Comparison of ENCODE assay signal across 8 cellular contexts in the genomic region with DNA sequence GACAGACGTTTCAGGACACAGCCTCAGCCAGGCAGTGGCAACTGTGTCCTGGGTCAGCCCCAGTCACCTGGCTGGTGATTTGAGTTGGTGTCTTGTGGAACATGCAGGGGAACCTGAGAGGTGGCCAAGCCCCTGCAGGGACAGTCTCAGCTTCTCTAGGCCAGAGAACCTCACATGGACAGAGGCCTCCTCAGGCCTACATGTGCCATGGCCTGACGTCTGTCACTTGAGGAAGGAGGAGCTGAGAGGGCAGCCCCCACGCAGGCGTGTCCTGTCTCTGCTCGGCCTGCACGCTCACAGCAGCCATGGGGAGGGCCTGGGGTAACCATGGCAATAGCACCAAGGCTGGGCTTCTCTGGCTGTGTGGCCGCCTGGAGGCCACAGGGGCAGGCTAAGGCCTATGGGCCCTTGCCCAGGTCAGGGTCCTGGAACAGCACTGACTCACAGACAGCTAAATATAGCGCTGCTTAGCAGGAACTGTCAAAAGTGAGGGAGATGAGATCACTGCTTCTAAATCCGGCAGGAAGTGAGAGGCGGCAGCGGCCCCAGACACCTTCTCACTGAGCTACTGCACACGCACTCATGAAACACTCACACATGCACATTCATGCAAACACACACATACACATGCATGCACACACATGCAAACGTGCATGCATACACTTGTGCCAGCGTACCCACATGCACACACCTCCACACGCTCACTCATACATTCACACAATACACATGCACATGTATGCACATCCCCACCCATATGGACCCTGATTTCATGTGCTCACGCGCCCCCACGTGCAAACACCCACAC. TPM values are rescaled to one million over a fixed set of nuclear protein-coding genes. Genes with fewer than 3 reads are reported as not detected.
DNase-seq lines count a peak whose midpoint lies in the region; ATAC-seq lines count a peak whose summit lies in the region.

No MANE protein-coding gene starts in this region.

- H3K27me3 Mint-ChIP-seq in activated CD4-positive, alpha-beta T cell treated with anti-CD3 and anti-CD28 coated beads, Interleukin-2, amount 10 ng/mL, durations not matched to agents 7 days and 5 days = no peaks in the 10 kb centered on the region
- H3K27me3 Mint-ChIP-seq in dendritic cell treated with granulocyte-macrophage colony-stimulating factor and Interleukin-4, amounts not matched to agents 40 ng/mL and 50 ng/mL, for 4 days = peaks cover 3% of the 10 kb centered on the region

- peak overlapping the region in 1 of 2 experiments; percentile 42 for H3K4me3 ChIP-seq in mesenchymal stem cell (ENCODE audit: insufficient read depth in 1 of 2, low read depth in 1 of 2, low read length in 2 of 2)

- H2BK15ac ChIP-seq in mesenchymal stem cell (ENCODE audit: low read depth, poor library complexity, severe bottlenecking) = peak overlapping the region; percentile 93

- H3K9ac ChIP-seq in mesenchymal stem cell (ENCODE audit: low read length) = peak overlapping the region; percentile 68

- H3K36me3 Mint-ChIP-seq in activated CD4-positive, alpha-beta T cell treated with anti-CD3 and anti-CD28 coated beads, Interleukin-2, amount 10 ng/mL, durations not matched to agents 7 days and 5 days (ENCODE audit: low read depth) = no peaks in the 10 kb centered on the region
- H3K36me3 Mint-ChIP-seq in dendritic cell treated with granulocyte-macrophage colony-stimulating factor and Interleukin-4, amounts not matched to agents 40 ng/mL and 50 ng/mL, for 4 days (ENCODE audit: low read depth) = no peaks in the 10 kb centered on the region

- no peak overlapping the region for H2BK5ac ChIP-seq in mesenchymal stem cell (ENCODE audit: low read depth, low read length, poor library complexity, severe bottlenecking)

- no peaks in the 10 kb centered on the region for H3K9me3 ChIP-seq in mesenchymal stem cell (ENCODE audit: control insufficient read depth, low read length)

- peak overlapping the region; percentile 21 for H2BK120ac ChIP-seq in mesenchymal stem cell (ENCODE audit: low read depth, low read length)

- peak; percentile 88 for ATAC-seq in GM21717 (IDR thresholded peaks at IDR 0.05; ENCODE audit: unreplicated experiment)

- peaks cover 23% of the 10 kb centered on the region for H3K4me1 ChIP-seq in mesenchymal stem cell (ENCODE audit: control insufficient read depth, insufficient read depth, low read depth, low read length)

- H4K8ac ChIP-seq in mesenchymal stem cell (ENCODE audit: low read length) = peak overlapping the region; percentile 38

- 25% methylated on average over 18 of the region's 18 CpGs for WGBS in mesenchymal stem cell

- intact Hi-C loops in dendritic cell treated with granulocyte-macrophage colony-stimulating factor and Interleukin-4, amounts not matched to agents 40 ng/mL and 50 ng/mL, for 4 days (cut with micrococcal nuclease) = no loop called here

- POLR2A ChIA-PET in activated CD4-positive, alpha-beta T cell treated with anti-CD3 and anti-CD28 coated beads, Interleukin-2, amount 10 ng/mL, durations not matched to agents 7 days and 5 days (lab: Charles Lee) = no interaction called here

- peak overlapping the region in 1 of 2 experiments; percentile 46 for H3K14ac ChIP-seq in mesenchymal stem cell (ENCODE audit: low read length in 2 of 2)

- CTCF ChIA-PET in activated CD4-positive, alpha-beta T cell treated with anti-CD3 and anti-CD28 coated beads, Interleukin-2, amount 10 ng/mL, durations not matched to agents 7 days and 5 days (lab: Charles Lee) = interaction anchor here (0.6 to 2.1 kb wide), 6 partner anchors 10 to 59 kb away, joined by 3 to 11 read pairs (median 3); no protein-coding TSS in a partner anchor

- peak overlapping the region; percentile 21 to 40 for H3K4ac ChIP-seq in mesenchymal stem cell (ENCODE audit: low read depth in 1 of 2, low read length in 2 of 2)

- peak overlapping the region; percentile 94 for H3K27ac Mint-ChIP-seq in activated CD4-positive, alpha-beta T cell treated with anti-CD3 and anti-CD28 coated beads, Interleukin-2, amount 10 ng/mL, durations not matched to agents 7 days and 5 days
- H3K27ac Mint-ChIP-seq in dendritic cell treated with granulocyte-macrophage colony-stimulating factor and Interleukin-4, amounts not matched to agents 40 ng/mL and 50 ng/mL, for 4 days = peak overlapping the region; percentile 30

- no peak overlapping the region for H2AFZ ChIP-seq in mesenchymal stem cell (ENCODE audit: low read depth, low read length)

- no peak overlapping the region for H3K23ac ChIP-seq in mesenchymal stem cell (ENCODE audit: low read length in 2 of 2)

- peaks cover under 1 to 3% of the 10 kb centered on the region in 2 experiments for H3K27me3 ChIP-seq in mesenchymal stem cell (ENCODE audit: control insufficient read depth in 1 of 2, insufficient read depth in 1 of 2, low read length in 2 of 2)

- no peak overlapping the region for H3K27ac ChIP-seq in mesenchymal stem cell (ENCODE audit: low read length, poor library complexity, severe bottlenecking)

- DNase-seq in EH (ENCODE audit: low read depth) (peak; percentile 95), Kasumi-1 (lab: John Stamatoyannopoulos, UW) (peak; percentile 93), mesenchymal stem cell (peak; percentile 95), NCI-H1048 (lab: John Stamatoyannopoulos, UW) (no peak)
- DNase-seq in activated CD4-positive, alpha-beta T cell treated with anti-CD3 and anti-CD28 coated beads, Interleukin-2, amount 10 ng/mL, durations not matched to agents 7 days and 5 days = peak; percentile 75
- peak; percentile 75 to 78 for DNase-seq in stimulated activated CD8-positive, alpha-beta memory T cell treated with anti-CD3 and anti-CD28 coated beads, Interleukin-15, amount 100 ng/mL, for 48 hours (ENCODE audit: low read depth in 2 of 2)

- H3K9me3 Mint-ChIP-seq in activated CD4-positive, alpha-beta T cell treated with anti-CD3 and anti-CD28 coated beads, Interleukin-2, amount 10 ng/mL, durations not matched to agents 7 days and 5 days = no peaks in the 10 kb centered on the region
- H3K9me3 Mint-ChIP-seq in dendritic cell treated with granulocyte-macrophage colony-stimulating factor and Interleukin-4, amounts not matched to agents 40 ng/mL and 50 ng/mL, for 4 days = no peaks in the 10 kb centered on the region

- no peak overlapping the region for H3K4me2 ChIP-seq in mesenchymal stem cell (ENCODE audit: low read length, poor library complexity, severe bottlenecking)

- no peak overlapping the region for H3K4me3 Mint-ChIP-seq in activated CD4-positive, alpha-beta T cell treated with anti-CD3 and anti-CD28 coated beads, Interleukin-2, amount 10 ng/mL, durations not matched to agents 7 days and 5 days
- H3K4me3 Mint-ChIP-seq in dendritic cell treated with granulocyte-macrophage colony-stimulating factor and Interleukin-4, amounts not matched to agents 40 ng/mL and 50 ng/mL, for 4 days = peak overlapping the region; percentile 41

- H2BK12ac ChIP-seq in mesenchymal stem cell (ENCODE audit: low read length in 2 of 2) = peak overlapping the region; percentile 88 to 89

- H3K18ac ChIP-seq in mesenchymal stem cell (ENCODE audit: low read depth in 1 of 2, low read length in 2 of 2) = peak overlapping the region; percentile 65 to 87

- peaks cover 25% of the 10 kb centered on the region for H3K4me1 Mint-ChIP-seq in activated CD4-positive, alpha-beta T cell treated with anti-CD3 and anti-CD28 coated beads, Interleukin-2, amount 10 ng/mL, durations not matched to agents 7 days and 5 days
- H3K4me1 Mint-ChIP-seq in dendritic cell treated with granulocyte-macrophage colony-stimulating factor and Interleukin-4, amounts not matched to agents 40 ng/mL and 50 ng/mL, for 4 days (ENCODE audit: low read depth) = peaks cover 43% of the 10 kb centered on the region

- peak overlapping the region; percentile 79 for H4K91ac ChIP-seq in mesenchymal stem cell (ENCODE audit: low read length)

- H2AK5ac ChIP-seq in mesenchymal stem cell (ENCODE audit: low read length, severe bottlenecking) = no peak overlapping the region

- H3K36me3 ChIP-seq in mesenchymal stem cell (ENCODE audit: control insufficient read depth in 1 of 2, insufficient read depth in 2 of 2, low read depth in 1 of 2, low read length in 2 of 2) = no peaks in the 10 kb centered on the region

- no peaks in the 10 kb centered on the region for H3K79me1 ChIP-seq in mesenchymal stem cell (replicated peaks; ENCODE audit: low read length, poor library complexity, severe bottlenecking)

RNA-seq across cellular contexts. Expression of a gene that starts 57.0 kb away (rescaled TPM):
- total RNA-seq in activated CD4-positive, alpha-beta T cell treated with anti-CD3 and anti-CD28 coated beads, Interleukin-2, amount 10 ng/mL, durations not matched to agents 7 days and 5 days = 10 to 100 TPM; 62.6 to 63.3 TPM
- 133 TPM for polyA plus RNA-seq in mesenchymal stem cell (2013, experiment 1 of 2)
- 137 TPM for polyA plus RNA-seq in mesenchymal stem cell (2013, experiment 2 of 2)
